Comparison of ENCODE assay signal across 15 cellular contexts in the genomic region with DNA sequence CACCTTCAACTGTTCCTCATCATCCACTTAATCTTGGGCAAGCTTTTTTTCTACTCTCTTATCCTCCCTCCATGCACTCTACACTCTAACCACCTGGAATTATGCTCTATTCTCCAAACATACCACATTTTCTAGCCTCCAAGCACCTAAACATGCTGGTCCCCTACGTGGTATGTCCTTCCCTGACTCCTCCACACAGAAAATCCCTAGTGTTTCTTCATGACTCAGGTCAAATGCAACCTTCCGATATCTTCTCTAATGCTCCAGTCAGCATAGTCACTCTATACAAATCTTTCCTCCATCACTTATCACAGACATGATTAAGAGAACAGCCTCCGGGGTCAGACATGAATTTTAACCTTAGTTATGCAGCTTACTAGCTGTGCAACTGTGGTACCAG.
DNase-seq lines count a peak whose midpoint lies in the region; TF ChIP-seq lines count a peak whose summit lies in the region.
"Had no signal": no experiment of that assay in that cellular context is flagged by ENCODE, and none has a peak within 500 bp of the region (broad histone marks: within the 10 kb centered on the region; RNA-seq: fewer than 3 reads in every experiment).

No MANE protein-coding gene starts in this region.

- peaks cover 5% of the 10 kb centered on the region for H3K4me1 Mint-ChIP-seq in activated naive CD4-positive, alpha-beta T cell treated with anti-CD3 and anti-CD28 coated beads, Interleukin-2, amount 50 U/mL, for 24 hours
- H3K4me1 Mint-ChIP-seq in activated naive CD4-positive, alpha-beta T cell treated with anti-CD3 and anti-CD28 coated beads, Interleukin-2, amount 10 ng/mL, durations not matched to agents 7 days and 5 days = peaks cover 5% of the 10 kb centered on the region
- H3K4me1 Mint-ChIP-seq in mesothelial cell of epicardium = peaks cover 15% of the 10 kb centered on the region

- TF ChIP-seq POLR2A in adrenal gland (IDR thresholded peaks at IDR 0.05) = no peak

- H3K36me3 ChIP-seq in adrenal gland (replicated peaks in 1 of 2) = peaks cover 0 to 39% of the 10 kb centered on the region in 2 donors

- CTCF ChIA-PET in activated naive CD4-positive, alpha-beta T cell treated with anti-CD3 and anti-CD28 coated beads, Interleukin-2, amount 10 ng/mL, durations not matched to agents 7 days and 5 days (lab: Charles Lee) = interaction anchor here (1.0 kb wide), 1 partner anchor 94 kb away, joined by 4 read pairs; no protein-coding TSS in a partner anchor

- intact Hi-C loops in adrenal gland (cut with DNase I) = no loop called here

- no peaks in the 10 kb centered on the region for H3K9me3 Mint-ChIP-seq in activated naive CD4-positive, alpha-beta T cell treated with anti-CD3 and anti-CD28 coated beads, Interleukin-2, amount 50 U/mL, for 24 hours
- H3K9me3 Mint-ChIP-seq in activated naive CD4-positive, alpha-beta T cell treated with anti-CD3 and anti-CD28 coated beads, Interleukin-2, amount 10 ng/mL, durations not matched to agents 7 days and 5 days = no peaks in the 10 kb centered on the region
- H3K9me3 Mint-ChIP-seq in mesothelial cell of epicardium = no peaks in the 10 kb centered on the region

- no peaks in the 10 kb centered on the region for H3K9me3 ChIP-seq in adrenal gland (replicated peaks in 1 of 3)
- H3K9me3 ChIP-seq: BLaER1, HAP-1, Peyer's patch had no signal

- no peak overlapping the region for H3K4me3 Mint-ChIP-seq in activated naive CD4-positive, alpha-beta T cell treated with anti-CD3 and anti-CD28 coated beads, Interleukin-2, amount 50 U/mL, for 24 hours
- H3K4me3 Mint-ChIP-seq in activated naive CD4-positive, alpha-beta T cell treated with anti-CD3 and anti-CD28 coated beads, Interleukin-2, amount 10 ng/mL, durations not matched to agents 7 days and 5 days = no peak overlapping the region
- H3K4me3 Mint-ChIP-seq in mesothelial cell of epicardium = no peak overlapping the region

- TF ChIP-seq CTCF in VCaP (conservative IDR thresholded peaks at IDR 0.05) = no peak
- TF ChIP-seq CTCF in mesothelial cell of epicardium (IDR thresholded peaks at IDR 0.05; ENCODE audit: unreplicated experiment) = no peak
- TF ChIP-seq CTCF in adrenal gland (IDR thresholded peaks at IDR 0.05) = no peak

- no peak overlapping the region for H3K4me3 ChIP-seq in adrenal gland
- H3K4me3 ChIP-seq: BLaER1, HAP-1, Peyer's patch had no signal

- H3K36me3 Mint-ChIP-seq in activated naive CD4-positive, alpha-beta T cell treated with anti-CD3 and anti-CD28 coated beads, Interleukin-2, amount 50 U/mL, for 24 hours = peaks cover 20% of the 10 kb centered on the region
- peaks cover 37% of the 10 kb centered on the region for H3K36me3 Mint-ChIP-seq in activated naive CD4-positive, alpha-beta T cell treated with anti-CD3 and anti-CD28 coated beads, Interleukin-2, amount 10 ng/mL, durations not matched to agents 7 days and 5 days
- H3K36me3 Mint-ChIP-seq in mesothelial cell of epicardium = peaks cover 30% of the 10 kb centered on the region

- 73 to 94% (median 92%) methylated on average over 3 of the region's 3 CpGs for WGBS in adrenal gland, 4 donors

- peaks cover 0 to 14% of the 10 kb centered on the region in 2 donors for H3K4me1 ChIP-seq in adrenal gland (replicated peaks in 1 of 2)
- H3K4me1 ChIP-seq: HAP-1, Peyer's patch had no signal

- no peaks in the 10 kb centered on the region for H3K27me3 Mint-ChIP-seq in activated naive CD4-positive, alpha-beta T cell treated with anti-CD3 and anti-CD28 coated beads, Interleukin-2, amount 50 U/mL, for 24 hours
- no peaks in the 10 kb centered on the region for H3K27me3 Mint-ChIP-seq in activated naive CD4-positive, alpha-beta T cell treated with anti-CD3 and anti-CD28 coated beads, Interleukin-2, amount 10 ng/mL, durations not matched to agents 7 days and 5 days
- no peaks in the 10 kb centered on the region for H3K27me3 Mint-ChIP-seq in mesothelial cell of epicardium (ENCODE audit: low read depth)

- DNase-seq in activated naive CD4-positive, alpha-beta T cell treated with anti-CD3 and anti-CD28 coated beads, Interleukin-2, amount 10 ng/mL, durations not matched to agents 7 days and 5 days = no peak
- no peak for DNase-seq in mesothelial cell of epicardium (ENCODE audit: low spot score in 2 of 2, unreplicated experiment in 2 of 2)
- no peak for DNase-seq in OCI-M2 (lab: John Stamatoyannopoulos, UW; ENCODE audit: unreplicated experiment)
- DNase-seq in H4 (ENCODE audit: low spot score) = no peak
- no peak for DNase-seq in adrenal gland
- DNase-seq in NCI-H1417 treated with DMSO at 0.1 percent for 48 hours (lab: John Stamatoyannopoulos, UW) = no peak
- DNase-seq: 8988T, NCI-H1436, NCI-H2081, NCI-H524 had no signal

- H3K27ac ChIP-seq in VCaP (peak overlapping the region; percentile 70), adrenal gland (peak overlapping the region in 2 of 5 donors; percentile 25 to 68)
- H3K27ac ChIP-seq: BLaER1 had no signal

- H3K27ac Mint-ChIP-seq in activated naive CD4-positive, alpha-beta T cell treated with anti-CD3 and anti-CD28 coated beads, Interleukin-2, amount 50 U/mL, for 24 hours = peak overlapping the region; percentile 1
- no peak overlapping the region for H3K27ac Mint-ChIP-seq in activated naive CD4-positive, alpha-beta T cell treated with anti-CD3 and anti-CD28 coated beads, Interleukin-2, amount 10 ng/mL, durations not matched to agents 7 days and 5 days
- peak overlapping the region; percentile 2 for H3K27ac Mint-ChIP-seq in mesothelial cell of epicardium

- H3K27me3 ChIP-seq in adrenal gland = no peaks in the 10 kb centered on the region
- H3K27me3 ChIP-seq: BLaER1, Peyer's patch had no signal
